19 cellular contexts compared by ENCODE assay signal in the genomic region with DNA sequence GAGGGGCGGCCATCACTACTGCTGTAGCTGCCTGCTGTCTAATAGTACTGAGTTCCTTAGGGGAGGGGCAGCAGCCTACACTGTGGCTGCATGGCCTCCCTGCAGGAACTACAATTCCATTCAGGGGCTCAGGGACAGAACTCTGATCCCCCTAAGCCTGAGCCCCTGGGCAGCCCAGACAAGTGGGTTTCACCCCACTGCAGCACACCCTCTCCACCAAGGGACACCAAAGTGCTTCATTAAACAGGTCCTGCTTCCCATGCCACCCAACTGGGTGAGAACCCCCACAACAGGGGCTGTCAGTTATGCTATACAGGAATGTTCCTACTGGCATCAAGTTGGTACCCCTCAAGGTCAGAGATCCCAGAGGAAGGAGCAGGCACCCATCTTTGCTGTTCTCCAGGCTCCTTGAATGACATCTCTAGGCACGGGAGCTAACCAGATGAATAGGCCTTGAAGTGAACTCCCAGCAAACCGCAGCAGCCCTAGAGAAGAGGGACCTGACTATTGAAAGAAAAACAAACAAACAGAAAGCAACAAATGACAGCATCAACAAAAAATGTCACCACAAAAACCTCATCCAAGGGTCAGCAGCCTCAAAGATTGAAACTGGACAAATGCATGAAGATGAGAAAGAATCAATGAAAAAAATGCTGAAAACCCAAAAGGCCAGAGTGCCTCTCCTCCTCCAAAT.
DNase-seq lines count a peak whose midpoint lies in the region; ATAC-seq, FAIRE-seq and TF ChIP-seq lines count a peak whose summit lies in the region.
"Had no signal": no experiment of that assay in that cellular context is flagged by ENCODE, and none has a peak within 500 bp of the region (broad histone marks: within the 10 kb centered on the region; RNA-seq: fewer than 3 reads in every experiment).

No MANE protein-coding gene starts in this region.

- no peaks in the 10 kb centered on the region for H3K79me2 ChIP-seq in astrocyte (ENCODE audit: insufficient read depth, low read length)

- H3K4me1 ChIP-seq in astrocyte (ENCODE audit: insufficient read depth, low read length): no peaks in the 10 kb centered on the region
- no peaks in the 10 kb centered on the region for H3K4me1 ChIP-seq in CD8-positive, alpha-beta memory T cell (ENCODE audit: insufficient read depth, low read length)
- H3K4me1 ChIP-seq: A549, Caco-2 had no signal

- no peak overlapping the region for H3K27ac ChIP-seq in astrocyte (ENCODE audit: low read depth, low read length)
- no peak overlapping the region for H3K27ac ChIP-seq in CD8-positive, alpha-beta memory T cell (ENCODE audit: low read depth, low read length)
- H3K27ac ChIP-seq: A549 had no signal

- DNase-seq in LHCN-M2 (ENCODE audit: low read depth) (peak; percentile 29), astrocyte (ENCODE audit: low read depth) (peak; percentile 44), fibroblast of villous mesenchyme (ENCODE audit: low read depth) (peak; percentile 11), osteocyte (ENCODE audit: extremely low spot score, unreplicated experiment) (peak; percentile 81), medulla oblongata (ENCODE audit: extremely low spot score) (no peak), GF-D8 (lab: John Stamatoyannopoulos, UW) (no peak)
- no peak for DNase-seq in CD8-positive, alpha-beta memory T cell
- DNase-seq: Caco-2; CD8-positive, alpha-beta T cell; DND-41 had no signal

- H4K20me1 ChIP-seq in astrocyte (ENCODE audit: insufficient read depth, low read length): no peaks in the 10 kb centered on the region

- H3K36me3 Mint-ChIP-seq in astrocyte (ENCODE audit: low read depth, unreplicated experiment) (no peaks in the 10 kb centered on the region), osteocyte (ENCODE audit: unreplicated experiment) (no peaks in the 10 kb centered on the region)
- H3K36me3 Mint-ChIP-seq in CD8-positive, alpha-beta memory T cell: no peaks in the 10 kb centered on the region
- H3K36me3 Mint-ChIP-seq: CD14-positive monocyte; CD8-positive, alpha-beta T cell had no signal

- no peak overlapping the region for H2AFZ ChIP-seq in astrocyte (ENCODE audit: low read depth, low read length)

- POLR2A ChIA-PET in CD8-positive, alpha-beta memory T cell (lab: Charles Lee): no interaction called here

- no peaks in the 10 kb centered on the region for H3K27me3 ChIP-seq in astrocyte (ENCODE audit: insufficient read depth, low read length)
- H3K27me3 ChIP-seq in CD8-positive, alpha-beta memory T cell (ENCODE audit: insufficient read depth, low read length, poor library complexity, severe bottlenecking): no peaks in the 10 kb centered on the region

- no peaks in the 10 kb centered on the region for H3K27me3 Mint-ChIP-seq in astrocyte (ENCODE audit: low read depth, unreplicated experiment)
- H3K27me3 Mint-ChIP-seq in osteocyte (ENCODE audit: unreplicated experiment): no peaks in the 10 kb centered on the region
- H3K27me3 Mint-ChIP-seq in CD8-positive, alpha-beta memory T cell: no peaks in the 10 kb centered on the region

- H3K9me3 ChIP-seq in astrocyte (ENCODE audit: insufficient read depth, low read depth, low read length): peaks cover 2% of the 10 kb centered on the region
- no peaks in the 10 kb centered on the region for H3K9me3 ChIP-seq in CD8-positive, alpha-beta memory T cell (ENCODE audit: low read length)
- H3K9me3 ChIP-seq: A549, Caco-2 had no signal

- FAIRE-seq in astrocyte (lab: Jason Lieb, UNC): no peak
- FAIRE-seq: A549, GM12878, GM18507, H1, HepG2, HTR-8/SVneo had no signal

- no peak for TF ChIP-seq CTCF in astrocyte (IDR thresholded peaks at IDR 0.05; ENCODE audit: insufficient read depth, low read depth, low read length)
- no peak for TF ChIP-seq CTCF in fibroblast of villous mesenchyme (IDR thresholded peaks at IDR 0.05; ENCODE audit: insufficient read depth, low read depth, low read length)
- no peak for TF ChIP-seq CTCF in osteocyte (IDR thresholded peaks at IDR 0.05)

- H3K36me3 ChIP-seq in astrocyte (ENCODE audit: insufficient read depth, low read length): no peaks in the 10 kb centered on the region
- H3K36me3 ChIP-seq in CD8-positive, alpha-beta memory T cell (ENCODE audit: insufficient read depth, low read length): no peaks in the 10 kb centered on the region

- H3K4me3 Mint-ChIP-seq in astrocyte (ENCODE audit: unreplicated experiment) (no peak overlapping the region), osteocyte (ENCODE audit: unreplicated experiment) (no peak overlapping the region)
- no peak overlapping the region for H3K4me3 Mint-ChIP-seq in CD8-positive, alpha-beta memory T cell
- H3K4me3 Mint-ChIP-seq: CD14-positive monocyte; CD8-positive, alpha-beta T cell had no signal

- H3K4me3 ChIP-seq in astrocyte (ENCODE audit: insufficient read depth, low read depth, low read length) (no peak overlapping the region), fibroblast of villous mesenchyme (ENCODE audit: low read depth, low read length) (no peak overlapping the region)
- no peak overlapping the region for H3K4me3 ChIP-seq in CD8-positive, alpha-beta memory T cell (ENCODE audit: low read length)
- H3K4me3 ChIP-seq: A549, GM12878 had no signal

- no peak overlapping the region for H3K4me2 ChIP-seq in astrocyte (ENCODE audit: low read length)
- H3K4me2 ChIP-seq: A549 had no signal

- H3K4me1 Mint-ChIP-seq in astrocyte (ENCODE audit: low read depth, unreplicated experiment) (no peaks in the 10 kb centered on the region), osteocyte (ENCODE audit: unreplicated experiment) (no peaks in the 10 kb centered on the region)
- H3K4me1 Mint-ChIP-seq in CD8-positive, alpha-beta memory T cell: no peaks in the 10 kb centered on the region
- H3K4me1 Mint-ChIP-seq: CD14-positive monocyte had no signal

- no peak overlapping the region for H3K9ac ChIP-seq in astrocyte (ENCODE audit: low read length)

- H3K27ac Mint-ChIP-seq in astrocyte (ENCODE audit: unreplicated experiment): no peak overlapping the region
- no peak overlapping the region for H3K27ac Mint-ChIP-seq in osteocyte (ENCODE audit: unreplicated experiment)
- no peak overlapping the region for H3K27ac Mint-ChIP-seq in CD8-positive, alpha-beta memory T cell
- H3K27ac Mint-ChIP-seq: CD14-positive monocyte; CD8-positive, alpha-beta T cell had no signal

- CTCF ChIA-PET in CD8-positive, alpha-beta memory T cell (lab: Charles Lee): no interaction called here

- ATAC-seq in GM19463 (IDR thresholded peaks at IDR 0.05; ENCODE audit: unreplicated experiment): no peak
- ATAC-seq: A549; CD8-positive, alpha-beta T cell; GM12878; HCT116; HepG2 had no signal

- H3K9me3 Mint-ChIP-seq in astrocyte (ENCODE audit: unreplicated experiment) (peaks cover 12% of the 10 kb centered on the region), osteocyte (ENCODE audit: unreplicated experiment) (peaks cover 34% of the 10 kb centered on the region)
- peaks cover 6 to 24% (median 13%) of the 10 kb centered on the region in 5 donors for H3K9me3 Mint-ChIP-seq in CD8-positive, alpha-beta memory T cell

Comparison
In these comparisons a context has a peak if more than half of its experiments do, and no peak if none do; other contexts are left out.
1. DNase-seq: peak in LHCN-M2 (single experiment), astrocyte (single experiment), fibroblast of villous mesenchyme (single experiment) and osteocyte (single experiment); none in medulla oblongata (single experiment), CD8-positive, alpha-beta memory T cell (0 of 5) and GF-D8 (single experiment).